Comparison of ENCODE assay signal across 20 cellular contexts in genomic region chr4:26297219-26297618, GRCh38.
"Had no signal": no experiment of that assay in that cellular context is flagged by ENCODE, and none has a peak within 500 bp of the region (broad histone marks: within the 10 kb centered on the region; RNA-seq: fewer than 3 reads in every experiment).

No MANE protein-coding gene starts in this region.

- DNase-seq: cortex of kidney; effector memory CD4-positive, alpha-beta T cell; gastrocnemius medialis; kidney; left cardiac atrium; left ventricle myocardium inferior; lower lobe of right lung; midbrain; occipital lobe; pancreas; right cardiac atrium; small intestine; stimulated activated CD4-positive, alpha-beta T cell treated with anti-CD3 and anti-CD28 coated beads, Interleukin-12 subunit alpha, Interleukin-12 subunit beta, amount 100 ng/mL, for 4 hours; stimulated activated CD4-positive, alpha-beta T cell treated with anti-CD3 and anti-CD28 coated beads, Interleukin-2, amount 100 ng/mL, for 48 hours; stimulated activated naive CD4-positive, alpha-beta T cell treated with Interleukin-2 at 50 U/mL for 16 hours had no signal

- H3K4me3 Mint-ChIP-seq: memory B cell, nephron, type B pancreatic cell had no signal

- H3K36me3 Mint-ChIP-seq: memory B cell had no signal

- H3K9me3 Mint-ChIP-seq: memory B cell, nephron had no signal

- H3K9me3 ChIP-seq: esophagus muscularis mucosa, gastrocnemius medialis, left ventricle myocardium inferior, lower lobe of right lung, pancreas had no signal

- H3K4me1 ChIP-seq: gastrocnemius medialis, left ventricle myocardium inferior, lower lobe of right lung, pancreas had no signal

- H3K4me3 ChIP-seq: esophagus muscularis mucosa, gastrocnemius medialis, left ventricle myocardium inferior, lower lobe of right lung, pancreas had no signal

- H3K27me3 ChIP-seq: esophagus muscularis mucosa, gastrocnemius medialis, pancreas had no signal

- H3K27me3 Mint-ChIP-seq: type B pancreatic cell had no signal

- H3K27ac Mint-ChIP-seq: memory B cell, nephron, progenitor cell of endocrine pancreas, type B pancreatic cell had no signal

- ATAC-seq: gastrocnemius medialis, left cardiac atrium, pancreas, right cardiac atrium had no signal

- H3K36me3 ChIP-seq: esophagus muscularis mucosa, gastrocnemius medialis, left ventricle myocardium inferior, lower lobe of right lung, pancreas had no signal

- H3K4me1 Mint-ChIP-seq: memory B cell had no signal

- H3K27ac ChIP-seq: esophagus muscularis mucosa, gastrocnemius medialis, left ventricle myocardium inferior, lower lobe of right lung, pancreas had no signal
